ENCODE assay signal across 1 cellular context in the genomic region with DNA sequence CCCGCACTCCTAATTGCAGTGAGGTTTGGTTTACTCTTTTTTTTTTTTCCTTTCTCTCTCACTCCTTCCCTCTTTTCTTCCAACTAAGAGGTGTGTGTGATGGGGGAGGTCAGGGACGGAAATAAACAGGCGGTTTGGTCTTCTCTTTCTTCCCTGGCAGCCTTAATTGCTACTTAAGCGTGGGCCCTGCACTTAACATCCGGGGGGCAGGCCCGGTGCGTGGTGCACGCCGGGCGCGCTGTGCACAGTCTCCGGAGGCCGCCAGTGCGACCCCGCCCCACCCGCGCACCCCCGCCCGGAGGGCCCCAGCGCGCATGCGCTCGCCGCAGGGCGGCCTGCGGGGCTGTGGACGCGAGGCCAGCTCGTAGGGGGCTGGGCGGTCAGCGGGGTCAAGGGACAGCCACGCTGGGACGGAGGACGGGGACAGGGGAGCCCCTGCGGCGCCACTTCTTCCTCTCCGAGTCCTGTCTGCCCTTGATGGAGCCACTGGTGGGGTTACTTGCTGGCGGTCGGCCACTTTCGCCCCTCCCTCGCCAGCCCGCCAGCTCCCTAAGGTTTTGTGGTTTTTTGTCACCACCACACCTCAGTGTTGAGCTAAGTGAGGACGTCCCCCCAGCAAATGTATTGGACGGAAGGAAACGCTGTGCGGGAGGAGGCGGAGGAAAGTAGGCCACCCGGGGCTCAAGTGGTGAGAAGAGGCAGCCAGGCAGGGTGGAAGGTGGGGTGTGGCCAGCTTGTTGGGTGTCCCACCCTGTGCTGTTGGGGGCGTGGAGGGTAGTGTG.
TF ChIP-seq lines count a peak whose summit lies in the region.

No MANE protein-coding gene starts in this region.

TF ChIP-seq in GM12878, 131 proteins besides CTCF, POLR2A, EP300 and RAD21 (continued from another document and continues in another):
- peak; percentile 42; the same call in 1 of the 2 replicates for TF ChIP-seq RUNX3 (IDR thresholded peaks at IDR 0.05; ENCODE audit: low read length)
- peak; percentile 45; the same call in 1 of the 2 replicates for TF ChIP-seq LARP7 (IDR thresholded peaks at IDR 0.05)
- no peak for TF ChIP-seq BRCA1 (IDR thresholded peaks at IDR 0.05; ENCODE audit: low read depth, low read length)
- TF ChIP-seq SUZ12 (IDR thresholded peaks at IDR 0.05; ENCODE audit: unreplicated experiment): no peak
- TF ChIP-seq JUND (IDR thresholded peaks at IDR 0.05; ENCODE audit: low read depth, low read length): no peak
- TF ChIP-seq FOXM1 (IDR thresholded peaks at IDR 0.05; ENCODE audit: low read depth, low read length): no peak
- no peak for TF ChIP-seq SREBF1 (IDR thresholded peaks at IDR 0.05; ENCODE audit: low read length)
- TF ChIP-seq ZNF622 (IDR thresholded peaks at IDR 0.05): no peak
- no peak for TF ChIP-seq RAD51 (IDR thresholded peaks at IDR 0.05)
- no peak for TF ChIP-seq SRF (IDR thresholded peaks at IDR 0.05; ENCODE audit: low read depth in 2 of 2, low read length in 2 of 2)
- TF ChIP-seq MYB (IDR thresholded peaks at IDR 0.05; ENCODE audit: borderline replicate concordance, low read depth, low read length): no peak
- peak in 1 of 2 experiments; percentile 55; a peak in 1 of 3 replicates for TF ChIP-seq EGR1 (IDR thresholded peaks at IDR 0.05; ENCODE audit: borderline replicate concordance in 1 of 2, low read depth in 2 of 2, low read length in 2 of 2)
- TF ChIP-seq IKZF1 (conservative IDR thresholded peaks at IDR 0.05): 0 out of 2 replicates have a peak, but pooled peaks have one; percentile 30
- TF ChIP-seq BMI1 (IDR thresholded peaks at IDR 0.05; ENCODE audit: borderline replicate concordance): no peak
- TF ChIP-seq NR2C2 (IDR thresholded peaks at IDR 0.05; ENCODE audit: borderline replicate concordance, control insufficient read depth, insufficient read length, low read depth): no peak
- TF ChIP-seq PAX8 (IDR thresholded peaks at IDR 0.05): no peak
- TF ChIP-seq ATF7 (IDR thresholded peaks at IDR 0.05; ENCODE audit: low read depth): no peak
- TF ChIP-seq ZSCAN29 (IDR thresholded peaks at IDR 0.05): no peak
- no peak for TF ChIP-seq CHD2 (IDR thresholded peaks at IDR 0.05; ENCODE audit: borderline replicate concordance, low read depth, low read length)
- TF ChIP-seq SMC3 (IDR thresholded peaks at IDR 0.05; ENCODE audit: borderline replicate concordance, low read length): no peak
- 0 out of 2 replicates have a peak, but pooled peaks have one; percentile 28 for TF ChIP-seq ZNF24 (IDR thresholded peaks at IDR 0.05)
- TF ChIP-seq KAT2A (conservative IDR thresholded peaks at IDR 0.05; ENCODE audit: control insufficient read depth, low read depth, low read length): no peak
- TF ChIP-seq GABPA (IDR thresholded peaks at IDR 0.05; ENCODE audit: low read depth): no peak
- TF ChIP-seq, protein P1, sequence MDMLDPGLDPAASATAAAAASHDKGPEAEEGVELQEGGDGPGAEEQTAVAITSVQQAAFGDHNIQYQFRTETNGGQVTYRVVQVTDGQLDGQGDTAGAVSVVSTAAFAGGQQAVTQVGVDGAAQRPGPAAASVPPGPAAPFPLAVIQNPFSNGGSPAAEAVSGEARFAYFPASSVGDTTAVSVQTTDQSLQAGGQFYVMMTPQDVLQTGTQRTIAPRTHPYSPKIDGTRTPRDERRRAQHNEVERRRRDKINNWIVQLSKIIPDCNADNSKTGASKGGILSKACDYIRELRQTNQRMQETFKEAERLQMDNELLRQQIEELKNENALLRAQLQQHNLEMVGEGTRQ (IDR thresholded peaks at IDR 0.05; ENCODE audit: borderline replicate concordance, low read depth, low read length): no peak
- no peak for TF ChIP-seq ZNF207 (IDR thresholded peaks at IDR 0.05; ENCODE audit: borderline replicate concordance)
- TF ChIP-seq, protein P2, sequence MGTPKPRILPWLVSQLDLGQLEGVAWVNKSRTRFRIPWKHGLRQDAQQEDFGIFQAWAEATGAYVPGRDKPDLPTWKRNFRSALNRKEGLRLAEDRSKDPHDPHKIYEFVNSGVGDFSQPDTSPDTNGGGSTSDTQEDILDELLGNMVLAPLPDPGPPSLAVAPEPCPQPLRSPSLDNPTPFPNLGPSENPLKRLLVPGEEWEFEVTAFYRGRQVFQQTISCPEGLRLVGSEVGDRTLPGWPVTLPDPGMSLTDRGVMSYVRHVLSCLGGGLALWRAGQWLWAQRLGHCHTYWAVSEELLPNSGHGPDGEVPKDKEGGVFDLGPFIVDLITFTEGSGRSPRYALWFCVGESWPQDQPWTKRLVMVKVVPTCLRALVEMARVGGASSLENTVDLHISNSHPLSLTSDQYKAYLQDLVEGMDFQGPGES (IDR thresholded peaks at IDR 0.05): no peak
- no peak for TF ChIP-seq BACH1 (IDR thresholded peaks at IDR 0.05; ENCODE audit: borderline replicate concordance)
- TF ChIP-seq CBX5 (IDR thresholded peaks at IDR 0.05; ENCODE audit: low read depth): no peak
- no peak for TF ChIP-seq ZNF384 (IDR thresholded peaks at IDR 0.05; ENCODE audit: borderline replicate concordance, low read depth, low read length)
- TF ChIP-seq, protein P3, sequence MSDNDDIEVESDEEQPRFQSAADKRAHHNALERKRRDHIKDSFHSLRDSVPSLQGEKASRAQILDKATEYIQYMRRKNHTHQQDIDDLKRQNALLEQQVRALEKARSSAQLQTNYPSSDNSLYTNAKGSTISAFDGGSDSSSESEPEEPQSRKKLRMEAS (IDR thresholded peaks at IDR 0.05; ENCODE audit: low read depth, low read length): peak; percentile 53; the same call in 1 of the 2 replicates
- peak; percentile 40; the same call in 1 of the 2 replicates for TF ChIP-seq MXI1 (IDR thresholded peaks at IDR 0.05; ENCODE audit: low read depth, low read length)
- TF ChIP-seq CREB1 (IDR thresholded peaks at IDR 0.05; ENCODE audit: low read depth): no peak
- no peak for TF ChIP-seq JUNB (IDR thresholded peaks at IDR 0.05)
- TF ChIP-seq TCF12 (IDR thresholded peaks at IDR 0.05; ENCODE audit: low read depth, low read length): no peak
- TF ChIP-seq, protein P4, sequence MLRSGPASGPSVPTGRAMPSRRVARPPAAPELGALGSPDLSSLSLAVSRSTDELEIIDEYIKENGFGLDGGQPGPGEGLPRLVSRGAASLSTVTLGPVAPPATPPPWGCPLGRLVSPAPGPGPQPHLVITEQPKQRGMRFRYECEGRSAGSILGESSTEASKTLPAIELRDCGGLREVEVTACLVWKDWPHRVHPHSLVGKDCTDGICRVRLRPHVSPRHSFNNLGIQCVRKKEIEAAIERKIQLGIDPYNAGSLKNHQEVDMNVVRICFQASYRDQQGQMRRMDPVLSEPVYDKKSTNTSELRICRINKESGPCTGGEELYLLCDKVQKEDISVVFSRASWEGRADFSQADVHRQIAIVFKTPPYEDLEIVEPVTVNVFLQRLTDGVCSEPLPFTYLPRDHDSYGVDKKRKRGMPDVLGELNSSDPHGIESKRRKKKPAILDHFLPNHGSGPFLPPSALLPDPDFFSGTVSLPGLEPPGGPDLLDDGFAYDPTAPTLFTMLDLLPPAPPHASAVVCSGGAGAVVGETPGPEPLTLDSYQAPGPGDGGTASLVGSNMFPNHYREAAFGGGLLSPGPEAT (IDR thresholded peaks at IDR 0.05; ENCODE audit: low read depth): no peak
- TF ChIP-seq, protein P5, sequence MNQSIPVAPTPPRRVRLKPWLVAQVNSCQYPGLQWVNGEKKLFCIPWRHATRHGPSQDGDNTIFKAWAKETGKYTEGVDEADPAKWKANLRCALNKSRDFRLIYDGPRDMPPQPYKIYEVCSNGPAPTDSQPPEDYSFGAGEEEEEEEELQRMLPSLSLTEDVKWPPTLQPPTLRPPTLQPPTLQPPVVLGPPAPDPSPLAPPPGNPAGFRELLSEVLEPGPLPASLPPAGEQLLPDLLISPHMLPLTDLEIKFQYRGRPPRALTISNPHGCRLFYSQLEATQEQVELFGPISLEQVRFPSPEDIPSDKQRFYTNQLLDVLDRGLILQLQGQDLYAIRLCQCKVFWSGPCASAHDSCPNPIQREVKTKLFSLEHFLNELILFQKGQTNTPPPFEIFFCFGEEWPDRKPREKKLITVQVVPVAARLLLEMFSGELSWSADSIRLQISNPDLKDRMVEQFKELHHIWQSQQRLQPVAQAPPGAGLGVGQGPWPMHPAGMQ (IDR thresholded peaks at IDR 0.05; ENCODE audit: borderline replicate concordance): no peak
- no peak for TF ChIP-seq YY1 (IDR thresholded peaks at IDR 0.05; ENCODE audit: low read depth, low read length)
- TF ChIP-seq ZNF217 (IDR thresholded peaks at IDR 0.05): no peak
- no peak for TF ChIP-seq CHD4 (IDR thresholded peaks at IDR 0.05)
- TF ChIP-seq ZNF274 (IDR thresholded peaks at IDR 0.05; ENCODE audit: insufficient read depth, insufficient read length): no peak
- TF ChIP-seq SP1 (IDR thresholded peaks at IDR 0.05; ENCODE audit: low read depth, low read length): no peak
- TF ChIP-seq, protein P6, sequence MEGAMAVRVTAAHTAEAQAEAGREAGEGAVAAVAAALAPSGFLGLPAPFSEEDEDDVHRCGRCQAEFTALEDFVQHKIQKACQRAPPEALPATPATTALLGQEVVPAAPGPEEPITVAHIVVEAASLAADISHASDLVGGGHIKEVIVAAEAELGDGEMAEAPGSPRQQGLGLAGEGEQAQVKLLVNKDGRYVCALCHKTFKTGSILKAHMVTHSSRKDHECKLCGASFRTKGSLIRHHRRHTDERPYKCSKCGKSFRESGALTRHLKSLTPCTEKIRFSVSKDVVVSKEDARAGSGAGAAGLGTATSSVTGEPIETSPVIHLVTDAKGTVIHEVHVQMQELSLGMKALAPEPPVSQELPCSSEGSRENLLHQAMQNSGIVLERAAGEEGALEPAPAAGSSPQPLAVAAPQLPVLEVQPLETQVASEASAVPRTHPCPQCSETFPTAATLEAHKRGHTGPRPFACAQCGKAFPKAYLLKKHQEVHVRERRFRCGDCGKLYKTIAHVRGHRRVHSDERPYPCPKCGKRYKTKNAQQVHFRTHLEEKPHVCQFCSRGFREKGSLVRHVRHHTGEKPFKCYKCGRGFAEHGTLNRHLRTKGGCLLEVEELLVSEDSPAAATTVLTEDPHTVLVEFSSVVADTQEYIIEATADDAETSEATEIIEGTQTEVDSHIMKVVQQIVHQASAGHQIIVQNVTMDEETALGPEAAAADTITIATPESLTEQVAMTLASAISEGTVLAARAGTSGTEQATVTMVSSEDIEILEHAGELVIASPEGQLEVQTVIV (IDR thresholded peaks at IDR 0.05; ENCODE audit: borderline replicate concordance, partially characterized antibody): no peak
- TF ChIP-seq RELA (IDR thresholded peaks at IDR 0.05; ENCODE audit: borderline replicate concordance, partially characterized antibody): no peak
- TF ChIP-seq, protein P7, sequence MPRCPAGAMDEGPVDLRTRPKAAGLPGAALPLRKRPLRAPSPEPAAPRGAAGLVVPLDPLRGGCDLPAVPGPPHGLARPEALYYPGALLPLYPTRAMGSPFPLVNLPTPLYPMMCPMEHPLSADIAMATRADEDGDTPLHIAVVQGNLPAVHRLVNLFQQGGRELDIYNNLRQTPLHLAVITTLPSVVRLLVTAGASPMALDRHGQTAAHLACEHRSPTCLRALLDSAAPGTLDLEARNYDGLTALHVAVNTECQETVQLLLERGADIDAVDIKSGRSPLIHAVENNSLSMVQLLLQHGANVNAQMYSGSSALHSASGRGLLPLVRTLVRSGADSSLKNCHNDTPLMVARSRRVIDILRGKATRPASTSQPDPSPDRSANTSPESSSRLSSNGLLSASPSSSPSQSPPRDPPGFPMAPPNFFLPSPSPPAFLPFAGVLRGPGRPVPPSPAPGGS (IDR thresholded peaks at IDR 0.05; ENCODE audit: borderline replicate concordance, insufficient read depth, low read depth, low read length, poor library complexity, severe bottlenecking): no peak
- no peak for TF ChIP-seq ZZZ3 (IDR thresholded peaks at IDR 0.05; ENCODE audit: control insufficient read depth, insufficient read length, low read depth)
- TF ChIP-seq, protein P8, sequence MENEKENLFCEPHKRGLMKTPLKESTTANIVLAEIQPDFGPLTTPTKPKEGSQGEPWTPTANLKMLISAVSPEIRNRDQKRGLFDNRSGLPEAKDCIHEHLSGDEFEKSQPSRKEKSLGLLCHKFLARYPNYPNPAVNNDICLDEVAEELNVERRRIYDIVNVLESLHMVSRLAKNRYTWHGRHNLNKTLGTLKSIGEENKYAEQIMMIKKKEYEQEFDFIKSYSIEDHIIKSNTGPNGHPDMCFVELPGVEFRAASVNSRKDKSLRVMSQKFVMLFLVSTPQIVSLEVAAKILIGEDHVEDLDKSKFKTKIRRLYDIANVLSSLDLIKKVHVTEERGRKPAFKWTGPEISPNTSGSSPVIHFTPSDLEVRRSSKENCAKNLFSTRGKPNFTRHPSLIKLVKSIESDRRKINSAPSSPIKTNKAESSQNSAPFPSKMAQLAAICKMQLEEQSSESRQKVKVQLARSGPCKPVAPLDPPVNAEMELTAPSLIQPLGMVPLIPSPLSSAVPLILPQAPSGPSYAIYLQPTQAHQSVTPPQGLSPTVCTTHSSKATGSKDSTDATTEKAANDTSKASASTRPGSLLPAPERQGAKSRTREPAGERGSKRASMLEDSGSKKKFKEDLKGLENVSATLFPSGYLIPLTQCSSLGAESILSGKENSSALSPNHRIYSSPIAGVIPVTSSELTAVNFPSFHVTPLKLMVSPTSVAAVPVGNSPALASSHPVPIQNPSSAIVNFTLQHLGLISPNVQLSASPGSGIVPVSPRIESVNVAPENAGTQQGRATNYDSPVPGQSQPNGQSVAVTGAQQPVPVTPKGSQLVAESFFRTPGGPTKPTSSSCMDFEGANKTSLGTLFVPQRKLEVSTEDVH (IDR thresholded peaks at IDR 0.05; ENCODE audit: low read depth, partially characterized antibody): no peak
- TF ChIP-seq SUPT20H (IDR thresholded peaks at IDR 0.05; ENCODE audit: borderline replicate concordance, control insufficient read depth, low read depth, low read length): no peak
- TF ChIP-seq, protein P9, sequence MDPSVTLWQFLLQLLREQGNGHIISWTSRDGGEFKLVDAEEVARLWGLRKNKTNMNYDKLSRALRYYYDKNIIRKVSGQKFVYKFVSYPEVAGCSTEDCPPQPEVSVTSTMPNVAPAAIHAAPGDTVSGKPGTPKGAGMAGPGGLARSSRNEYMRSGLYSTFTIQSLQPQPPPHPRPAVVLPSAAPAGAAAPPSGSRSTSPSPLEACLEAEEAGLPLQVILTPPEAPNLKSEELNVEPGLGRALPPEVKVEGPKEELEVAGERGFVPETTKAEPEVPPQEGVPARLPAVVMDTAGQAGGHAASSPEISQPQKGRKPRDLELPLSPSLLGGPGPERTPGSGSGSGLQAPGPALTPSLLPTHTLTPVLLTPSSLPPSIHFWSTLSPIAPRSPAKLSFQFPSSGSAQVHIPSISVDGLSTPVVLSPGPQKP (IDR thresholded peaks at IDR 0.05; ENCODE audit: low read depth, low read length): no peak
- no peak for TF ChIP-seq TCF7 (IDR thresholded peaks at IDR 0.05; ENCODE audit: borderline replicate concordance)
- no peak for TF ChIP-seq TARDBP (IDR thresholded peaks at IDR 0.05; ENCODE audit: borderline replicate concordance)
- TF ChIP-seq STAT3 (IDR thresholded peaks at IDR 0.05; ENCODE audit: low read depth, low read length): no peak
- no peak for TF ChIP-seq FOS (IDR thresholded peaks at IDR 0.05; ENCODE audit: borderline replicate concordance, extremely low read depth, insufficient read length)
